Comparison of ENCODE assay signal across 12 cellular contexts in the genomic region with DNA sequence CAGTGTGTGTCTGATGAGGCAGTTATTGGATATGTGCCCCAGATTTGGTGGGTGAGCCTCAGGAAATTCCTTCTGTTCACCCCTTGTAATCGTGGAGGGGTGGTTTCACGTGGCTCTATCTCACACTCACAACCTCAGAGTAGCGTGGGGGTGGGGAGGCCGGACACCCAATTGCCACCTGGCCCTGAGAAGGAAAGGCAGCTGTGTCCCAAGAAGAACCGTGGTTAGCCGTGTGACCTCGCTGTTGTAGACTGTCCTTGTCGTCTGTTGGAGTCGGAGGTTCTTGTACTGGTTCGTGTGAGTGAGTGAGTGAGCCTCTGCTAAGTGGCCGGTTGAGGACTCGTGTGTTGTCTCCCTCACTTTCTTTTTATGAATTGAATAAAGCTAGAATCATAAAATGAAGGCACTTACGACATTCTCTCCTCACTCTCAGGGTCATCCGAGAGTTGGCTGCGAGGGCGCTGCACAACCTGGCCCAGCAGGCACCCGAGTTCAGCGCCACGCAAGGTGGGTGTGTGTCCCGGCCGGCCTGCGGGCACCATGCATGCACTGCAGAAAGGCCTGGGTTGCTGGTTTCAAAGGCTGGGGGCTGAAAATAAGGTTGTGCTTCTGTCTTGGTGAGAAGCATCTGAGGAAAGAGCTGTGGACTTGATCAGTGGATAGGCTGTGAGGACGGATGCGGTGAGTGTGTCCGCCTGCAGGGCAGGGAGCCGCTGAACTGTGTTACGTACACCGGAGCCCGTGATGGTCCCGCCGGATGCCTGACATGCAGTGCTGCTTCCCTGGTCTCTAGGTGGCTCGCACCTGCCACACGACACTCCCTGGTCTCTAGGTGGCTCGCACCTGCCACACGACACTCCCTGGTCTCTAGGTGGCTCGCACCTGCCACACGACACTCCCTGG.
DNase-seq lines count a peak whose midpoint lies in the region; ATAC-seq and TF ChIP-seq lines count a peak whose summit lies in the region.
"Had no signal": no experiment of that assay in that cellular context is flagged by ENCODE, and none has a peak within 500 bp of the region (broad histone marks: within the 10 kb centered on the region; RNA-seq: fewer than 3 reads in every experiment).

No MANE protein-coding gene starts in this region.

- peaks cover 9% of the 10 kb centered on the region for H3K27me3 Mint-ChIP-seq in glutamatergic neuron (ENCODE audit: unreplicated experiment)
- no peaks in the 10 kb centered on the region for H3K27me3 Mint-ChIP-seq in activated CD4-positive, alpha-beta T cell treated with anti-CD3 and anti-CD28 coated beads, Interleukin-2, amount 10 ng/mL, durations not matched to agents 24 days and 14 days

- POLR2A ChIA-PET in IMR-90 (lab: Charles Lee; ENCODE audit: unreplicated experiment), result no interaction called here

- ATAC-seq in IMR-90 (ENCODE audit: low read depth) (no peak), GM19397 (IDR thresholded peaks at IDR 0.05; ENCODE audit: unreplicated experiment) (no peak), HG03469 (IDR thresholded peaks at IDR 0.05; ENCODE audit: unreplicated experiment) (no peak)
- ATAC-seq: A549 had no signal

- peaks cover 0 to 11% (median 0%) of the 10 kb centered on the region in 11 experiments; a peak in 5 of 22 replicates for H3K27me3 ChIP-seq in BLaER1 treated with 17β-estradiol and CSF1 and Interleukin-3, amounts not matched to agents 10 nM and 100 nM
- no peaks in the 10 kb centered on the region for H3K27me3 ChIP-seq in IMR-90 (ENCODE audit: control insufficient read depth, insufficient read depth, low read length)
- H3K27me3 ChIP-seq in neuronal stem cell (ENCODE audit: control insufficient read depth in 3 of 3, insufficient read depth in 3 of 3, low read depth in 1 of 3, low read length in 3 of 3), result no peaks in the 10 kb centered on the region
- H3K27me3 ChIP-seq: BE2C had no signal

- no peak overlapping the region for H3K4me3 Mint-ChIP-seq in glutamatergic neuron (ENCODE audit: unreplicated experiment)
- no peak overlapping the region for H3K4me3 Mint-ChIP-seq in activated CD4-positive, alpha-beta T cell treated with anti-CD3 and anti-CD28 coated beads, Interleukin-2, amount 10 ng/mL, durations not matched to agents 24 days and 14 days

- H4K91ac ChIP-seq in IMR-90 (ENCODE audit: insufficient read depth, low read depth, low read length), result no peak overlapping the region
- no peak overlapping the region for H4K91ac ChIP-seq in neuronal stem cell (ENCODE audit: low read depth, low read length, poor library complexity)

- in situ Hi-C loops in IMR-90 (cut with MboI; ENCODE audit: low sequenced_read_pairs), result no loop called here

- peak overlapping the region in 5 of 11 experiments; percentile 7 to 76 (median 32); a peak in 7 of 22 replicates for H3K9ac ChIP-seq in BLaER1 treated with 17β-estradiol and CSF1 and Interleukin-3, amounts not matched to agents 10 nM and 100 nM
- H3K9ac ChIP-seq in IMR-90 (ENCODE audit: low read depth, low read length) (no peak overlapping the region), neuronal stem cell (ENCODE audit: low read depth, low read length, poor library complexity) (peak overlapping the region; percentile 54)

- no peak for DNase-seq in IMR-90
- DNase-seq in glutamatergic neuron, result no peak
- no peak for DNase-seq in neuronal stem cell (ENCODE audit: low spot score)
- DNase-seq in activated CD4-positive, alpha-beta T cell treated with anti-CD3 and anti-CD28 coated beads, Interleukin-2, amount 10 ng/mL, durations not matched to agents 24 days and 14 days, result no peak
- DNase-seq: BE2C, DMS 273 treated with DMSO at 0.1 percent for 48 hours, KBM-7 had no signal

- no peak for TF ChIP-seq POLR2A in IMR-90 (IDR thresholded peaks at IDR 0.05; ENCODE audit: low read depth, low read length)

- intact Hi-C loops in IMR-90 (cut with micrococcal nuclease), result no loop called here
- intact Hi-C loops in activated CD4-positive, alpha-beta T cell treated with anti-CD3 and anti-CD28 coated beads, Interleukin-2, amount 10 ng/mL, durations not matched to agents 24 days and 14 days (cut with micrococcal nuclease), result no loop called here

- dilution Hi-C loops in IMR-90 (cut with HindIII; ENCODE audit: low sequenced_read_pairs, unreplicated experiment), result no loop called here

- H2BK20ac ChIP-seq in IMR-90 (ENCODE audit: low read depth, low read length), result no peak overlapping the region

- no peak for TF ChIP-seq CTCF in IMR-90 (conservative IDR thresholded peaks at IDR 0.05; ENCODE audit: low read depth, low read length)
- no peak for TF ChIP-seq CTCF in glutamatergic neuron (IDR thresholded peaks at IDR 0.05; ENCODE audit: partially characterized antibody, unreplicated experiment)

- no peak overlapping the region for H2AK5ac ChIP-seq in IMR-90 (ENCODE audit: low read depth, low read length)
- H2AK5ac ChIP-seq in neuronal stem cell (ENCODE audit: low read depth, low read length), result no peak overlapping the region

- H3K23ac ChIP-seq in IMR-90 (ENCODE audit: low read depth, low read length) (no peak overlapping the region), neuronal stem cell (ENCODE audit: low read depth, low read length, poor library complexity) (no peak overlapping the region)

- H3K36me3 ChIP-seq in BLaER1 treated with 17β-estradiol and CSF1 and Interleukin-3, amounts not matched to agents 10 nM and 100 nM, result peaks cover 21 to 58% (median 47%) of the 10 kb centered on the region in 11 experiments
- H3K36me3 ChIP-seq in IMR-90 (ENCODE audit: control insufficient read depth, insufficient read depth, low read length), result peaks cover 24% of the 10 kb centered on the region
- peaks cover 37 to 85% of the 10 kb centered on the region in 2 donors for H3K36me3 ChIP-seq in neuronal stem cell (replicated peaks in 1 of 2; ENCODE audit: control insufficient read depth in 2 of 2, insufficient read depth in 2 of 2, low read length in 2 of 2)

- no TSS peak for BruUV-seq in IMR-90 (replicated peaks; lab: Mats Ljungman, UMichigan)

- H3K4me3 ChIP-seq in BLaER1 treated with 17β-estradiol and CSF1 and Interleukin-3, amounts not matched to agents 10 nM and 100 nM, result no peak overlapping the region; a peak in 1 of 20 replicates
- H3K4me3 ChIP-seq in IMR-90 (ENCODE audit: insufficient read depth, low read depth, low read length), result no peak overlapping the region
- no peak overlapping the region for H3K4me3 ChIP-seq in neuronal stem cell (ENCODE audit: low read length in 2 of 2)
- H3K4me3 ChIP-seq: A549, HAP-1 had no signal

- peaks cover 18% of the 10 kb centered on the region for H3K9me3 Mint-ChIP-seq in glutamatergic neuron (ENCODE audit: unreplicated experiment)
- H3K9me3 Mint-ChIP-seq in activated CD4-positive, alpha-beta T cell treated with anti-CD3 and anti-CD28 coated beads, Interleukin-2, amount 10 ng/mL, durations not matched to agents 24 days and 14 days, result no peaks in the 10 kb centered on the region

- no peak overlapping the region for H2AFZ ChIP-seq in IMR-90 (replicated peaks; ENCODE audit: low read length, poor library complexity)
- H2AFZ ChIP-seq in neuronal stem cell (ENCODE audit: low read length), result no peak overlapping the region

- peaks cover 0 to 88% (median 51%) of the 10 kb centered on the region in 11 experiments; a peak in 19 of 22 replicates for H4K20me1 ChIP-seq in BLaER1 treated with 17β-estradiol and CSF1 and Interleukin-3, amounts not matched to agents 10 nM and 100 nM
- H4K20me1 ChIP-seq in IMR-90 (ENCODE audit: insufficient read depth, low read length), result no peaks in the 10 kb centered on the region; the same call in 1 of the 2 replicates

- peaks cover 23% of the 10 kb centered on the region for H3K36me3 Mint-ChIP-seq in glutamatergic neuron (ENCODE audit: unreplicated experiment)
- H3K36me3 Mint-ChIP-seq in activated CD4-positive, alpha-beta T cell treated with anti-CD3 and anti-CD28 coated beads, Interleukin-2, amount 10 ng/mL, durations not matched to agents 24 days and 14 days (ENCODE audit: low read depth), result peaks cover 45% of the 10 kb centered on the region

- H3K14ac ChIP-seq in IMR-90 (replicated peaks; ENCODE audit: low read depth, low read length) (no peak overlapping the region), neuronal stem cell (ENCODE audit: low read length) (no peak overlapping the region)

- H3K4me1 ChIP-seq in BLaER1 treated with 17β-estradiol and CSF1 and Interleukin-3, amounts not matched to agents 10 nM and 100 nM, result peaks cover 62 to 97% (median 93%) of the 10 kb centered on the region in 10 experiments
- H3K4me1 ChIP-seq in IMR-90 (ENCODE audit: control insufficient read depth, insufficient read depth, low read length) (peaks cover 6% of the 10 kb centered on the region), neuronal stem cell (ENCODE audit: control insufficient read depth in 2 of 2, insufficient read depth in 1 of 2, low read depth in 1 of 2, low read length in 2 of 2) (no peaks in the 10 kb centered on the region)
- H3K4me1 ChIP-seq: A549, BE2C, HAP-1 had no signal

- peak overlapping the region; percentile 83 to 99 (median 96); a peak in 21 of 22 replicates for H3K4me2 ChIP-seq in BLaER1 treated with 17β-estradiol and CSF1 and Interleukin-3, amounts not matched to agents 10 nM and 100 nM
- no peak overlapping the region for H3K4me2 ChIP-seq in IMR-90 (ENCODE audit: low read depth, low read length)
- no peak overlapping the region for H3K4me2 ChIP-seq in neuronal stem cell (ENCODE audit: insufficient read depth, low read length, poor library complexity, severe bottlenecking)
- H3K4me2 ChIP-seq: A549 had no signal

- no peak overlapping the region for H2BK12ac ChIP-seq in neuronal stem cell (ENCODE audit: low read length)

- no peak overlapping the region for H3K18ac ChIP-seq in IMR-90 (ENCODE audit: low read depth, low read length)
- no peak overlapping the region for H3K18ac ChIP-seq in neuronal stem cell (ENCODE audit: low read length)

- WGBS in IMR-90 (ENCODE audit: extremely low coverage in 2 of 2, insufficient read length in 1 of 2), 2 experiments, result 95% methylated on average over 5 of the region's 37 CpGs; no CpG with 5 or more reads in 1 of the 2 experiments
- WGBS in neuronal stem cell (ENCODE audit: extremely low coverage in 2 of 2, insufficient read length in 2 of 2, insufficient replicate concordance in 1 of 2), 2 donors, result no CpG with 5 or more reads among the region's 37 CpGs

- H3K79me1 ChIP-seq in IMR-90 (ENCODE audit: low read depth in 1 of 2, low read length in 2 of 2), result peaks cover 6 to 30% of the 10 kb centered on the region in 2 experiments; a peak in 3 of 4 replicates
- peaks cover 14% of the 10 kb centered on the region for H3K79me1 ChIP-seq in neuronal stem cell (ENCODE audit: low read depth, low read length)

- H2BK5ac ChIP-seq in IMR-90 (ENCODE audit: low read depth, low read length, poor library complexity, severe bottlenecking) (no peak overlapping the region), neuronal stem cell (ENCODE audit: low read length) (no peak overlapping the region)

- H3K4ac ChIP-seq in IMR-90 (ENCODE audit: low read depth, low read length) (no peak overlapping the region), neuronal stem cell (ENCODE audit: low read length) (no peak overlapping the region)

- H3K27ac ChIP-seq in BLaER1 treated with 17β-estradiol and CSF1 and Interleukin-3, amounts not matched to agents 10 nM and 100 nM, result peak overlapping the region in 3 of 11 experiments; percentile 6 to 56 (median 11); a peak in 2 of 22 replicates
- H3K27ac ChIP-seq in IMR-90 (ENCODE audit: insufficient read depth, low read length) (no peak overlapping the region), neuronal stem cell (replicated peaks; ENCODE audit: low read length) (no peak overlapping the region)
- H3K27ac ChIP-seq: A549 had no signal

- peaks cover 15% of the 10 kb centered on the region for H3K9me1 ChIP-seq in IMR-90 (ENCODE audit: insufficient read depth, low read length)

- H3K27ac Mint-ChIP-seq in glutamatergic neuron (ENCODE audit: unreplicated experiment), result peak overlapping the region; percentile 33
- H3K27ac Mint-ChIP-seq in activated CD4-positive, alpha-beta T cell treated with anti-CD3 and anti-CD28 coated beads, Interleukin-2, amount 10 ng/mL, durations not matched to agents 24 days and 14 days, result no peak overlapping the region

- no peak overlapping the region for H4K5ac ChIP-seq in IMR-90 (ENCODE audit: low read depth, low read length)

- peaks cover 38% of the 10 kb centered on the region for H3K4me1 Mint-ChIP-seq in glutamatergic neuron (ENCODE audit: low read depth, unreplicated experiment)
- peaks cover 8% of the 10 kb centered on the region for H3K4me1 Mint-ChIP-seq in activated CD4-positive, alpha-beta T cell treated with anti-CD3 and anti-CD28 coated beads, Interleukin-2, amount 10 ng/mL, durations not matched to agents 24 days and 14 days

- peak overlapping the region; percentile 10 for H2AK9ac ChIP-seq in IMR-90 (replicated peaks; ENCODE audit: low read depth, low read length, poor library complexity)

- H4K8ac ChIP-seq in IMR-90 (ENCODE audit: low read depth in 2 of 2, low read length in 2 of 2) (no peak overlapping the region), neuronal stem cell (ENCODE audit: low read depth, low read length) (no peak overlapping the region)

- CTCF ChIA-PET in IMR-90 (lab: Yijun Ruan, JAX), result no interaction called here

- no peak overlapping the region for H2BK120ac ChIP-seq in IMR-90 (ENCODE audit: low read depth, low read length)
- no peak overlapping the region for H2BK120ac ChIP-seq in neuronal stem cell (ENCODE audit: low read depth, low read length)

- H2BK15ac ChIP-seq in IMR-90 (ENCODE audit: low read depth, low read length), result no peak overlapping the region
- no peak overlapping the region for H2BK15ac ChIP-seq in neuronal stem cell (ENCODE audit: low read length)

- no peak overlapping the region for H3K56ac ChIP-seq in IMR-90 (ENCODE audit: extremely low read depth, insufficient read depth, low read length)

- no peaks in the 10 kb centered on the region for H3K9me3 ChIP-seq in BLaER1 treated with 17β-estradiol and CSF1 and Interleukin-3, amounts not matched to agents 10 nM and 100 nM (replicated peaks in 1 of 11)
- H3K9me3 ChIP-seq in IMR-90 (ENCODE audit: control insufficient read depth, insufficient read depth, low read length) (no peaks in the 10 kb centered on the region), neuronal stem cell (replicated peaks in 1 of 2; ENCODE audit: control insufficient read depth in 2 of 2, insufficient read depth in 1 of 2, low read depth in 1 of 2, low read length in 2 of 2) (peaks cover 0 to 5% of the 10 kb centered on the region in 2 donors)
- H3K9me3 ChIP-seq: A549, BE2C, HAP-1 had no signal

- no peak for TF ChIP-seq RAD21 in IMR-90 (IDR thresholded peaks at IDR 0.05; ENCODE audit: low read length)

Comparison
In these comparisons a context has a peak if more than half of its experiments do, and no peak if none do; other contexts are left out.
1. H3K4me2 ChIP-seq: peak in BLaER1 treated with 17β-estradiol and CSF1 and Interleukin-3, amounts not matched to agents 10 nM and 100 nM (11 of 11); none in IMR-90 (single experiment) and neuronal stem cell (single experiment).